26 cellular contexts compared by ENCODE assay signal in the genomic region with DNA sequence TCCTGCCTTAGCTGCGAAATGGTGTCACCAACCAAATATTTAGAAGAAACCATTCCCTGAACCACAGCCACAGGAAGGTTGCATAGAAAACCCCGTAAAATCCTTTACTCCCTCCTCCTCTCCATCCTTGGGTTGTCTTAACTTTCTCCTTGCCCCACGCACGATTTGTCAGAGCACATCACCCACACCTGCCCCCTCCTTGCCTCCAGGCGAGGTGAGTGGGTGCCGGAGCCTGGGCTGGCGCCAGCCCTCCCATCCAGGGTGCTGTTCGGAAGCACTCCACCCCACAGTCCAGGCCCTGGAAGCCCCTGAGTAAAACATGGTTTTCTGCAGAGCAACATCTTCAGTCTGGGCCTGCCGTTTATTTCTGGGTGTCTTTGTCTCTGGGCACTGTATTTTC. TPM values are rescaled to one million over a fixed set of nuclear protein-coding genes. Genes with fewer than 3 reads are reported as not detected.
"Had no signal": no experiment of that assay in that cellular context is flagged by ENCODE, and none has a peak within 500 bp of the region (broad histone marks: within the 10 kb centered on the region; RNA-seq: fewer than 3 reads in every experiment).

No MANE protein-coding gene starts in this region.

- DNase-seq: activated CD4-positive, alpha-beta T cell treated with anti-CD3 and anti-CD28 coated beads for 48 hours; activated CD4-positive, alpha-beta T cell treated with anti-CD3 and anti-CD28 coated beads, Interleukin-2, amount 50 U/mL, for 4 hours; activated CD4-positive, CD25-positive, alpha-beta regulatory T cell treated with anti-CD3 and anti-CD28 coated beads, Interleukin-2, amount 50 U/mL, for 72 hours; activated CD8-positive, alpha-beta memory T cell treated with anti-CD3 and anti-CD28 coated beads, Interleukin-2, amount 50 U/mL, for 48 hours; activated CD8-positive, alpha-beta T cell treated with anti-CD3 and anti-CD28 coated beads, Interleukin-2, amount 10 ng/mL, durations not matched to agents 7 days and 5 days; activated gamma-delta T cell treated with Interleukin-2 at 50 U/mL for 16 hours; activated T-cell treated with anti-CD3 and anti-CD28 coated beads, Interleukin-2, amount 50 U/mL, for 4 hours; amygdala; NCI-H1092; NCI-H1417; NCI-H1930; NCI-H2171 treated with DMSO at 0.1 percent for 48 hours; NCI-H345; NCI-H510A; NCI-H526 treated with DMSO at 0.1 percent for 48 hours; OCI-M1; RPMI8226; T-cell had no signal

- H3K27me3 Mint-ChIP-seq: activated naive CD8-positive, alpha-beta T cell; brain; T-cell had no signal

- H3K9me3 Mint-ChIP-seq: activated T-cell treated with anti-CD3 and anti-CD28 coated beads, Interleukin-2, amount 50 U/mL, for 4 hours; brain; T-cell had no signal

- H3K27ac Mint-ChIP-seq: activated CD8-positive, alpha-beta T cell treated with anti-CD3 and anti-CD28 coated beads, Interleukin-2, amount 10 ng/mL, durations not matched to agents 7 days and 5 days; activated naive CD8-positive, alpha-beta T cell; T-cell had no signal

- H3K4me3 ChIP-seq: SK-N-MC had no signal

- H3K27ac ChIP-seq: KMS-11, SK-N-MC had no signal

- ATAC-seq: activated CD8-positive, alpha-beta T cell treated with anti-CD3 and anti-CD28 coated beads, Interleukin-2, amount 10 ng/mL, durations not matched to agents 7 days and 5 days; activated T-cell treated with anti-CD3 and anti-CD28 coated beads, Interleukin-2, amount 50 U/mL, for 4 hours; Panc1; Right ventricle myocardium inferior; T-cell had no signal

- H3K4me3 Mint-ChIP-seq: activated CD8-positive, alpha-beta T cell treated with anti-CD3 and anti-CD28 coated beads, Interleukin-2, amount 10 ng/mL, durations not matched to agents 7 days and 5 days; activated naive CD8-positive, alpha-beta T cell; activated T-cell treated with anti-CD3 and anti-CD28 coated beads, Interleukin-2, amount 50 U/mL, for 4 hours; brain; T-cell had no signal

- H3K4me2 ChIP-seq: KMS-11 had no signal

- H3K9ac ChIP-seq: KMS-11 had no signal

RNA-seq across cellular contexts. Expression of a gene that starts 3.7 kb away (rescaled TPM):
- total RNA-seq: astrocyte, MCF 10A had no signal
